Comparison of ENCODE assay signal across 8 cellular contexts in the genomic region with DNA sequence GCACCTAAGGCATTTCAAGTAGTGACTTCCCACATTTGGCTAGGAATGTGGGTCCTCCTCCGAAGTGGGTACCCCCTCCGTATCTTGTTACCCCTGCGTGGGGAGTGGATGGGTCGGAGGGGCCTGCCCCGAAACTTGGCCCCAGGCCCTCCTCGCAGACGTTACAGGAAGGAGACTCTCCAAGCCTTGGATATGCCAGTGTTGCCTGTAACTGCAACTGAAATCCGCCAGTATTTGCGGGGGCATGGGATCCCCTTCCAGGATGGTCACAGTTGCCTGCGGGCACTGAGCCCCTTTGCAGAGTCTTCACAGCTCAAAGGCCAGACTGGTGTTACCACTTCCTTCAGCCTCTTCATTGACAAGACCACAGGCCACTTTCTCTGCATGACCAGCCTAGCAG. TPM values are rescaled to one million over a fixed set of nuclear protein-coding genes. Genes with fewer than 3 reads are reported as not detected.
DNase-seq lines count a peak whose midpoint lies in the region; FAIRE-seq and TF ChIP-seq lines count a peak whose summit lies in the region.

No MANE protein-coding gene starts in this region.

- H3K27ac ChIP-seq in kidney (ENCODE audit: low read depth in 2 of 2, low read length in 2 of 2) (no peak overlapping the region), stomach smooth muscle (ENCODE audit: low read length) (no peak overlapping the region)

- H3K4me3 Mint-ChIP-seq in activated CD4-positive, alpha-beta T cell treated with anti-CD3 and anti-CD28 coated beads, Interleukin-2, amount 10 ng/mL, durations not matched to agents 24 days and 14 days, result peak overlapping the region; percentile 95
- peak overlapping the region; percentile 96 for H3K4me3 Mint-ChIP-seq in activated T-helper 2 cell treated with anti-CD3 and anti-CD28 coated beads, Interferon-gamma antibody, Interleukin-2, Interleukin-4, amounts not matched to agents 10 μg/mL and 5 μg/mL and 100 μg/mL, durations not matched to agents 14 hours and 24 hours and 36 hours (ENCODE audit: low read depth)

- H3K27ac Mint-ChIP-seq in activated CD4-positive, alpha-beta T cell treated with anti-CD3 and anti-CD28 coated beads, Interleukin-2, amount 10 ng/mL, durations not matched to agents 24 days and 14 days, result peak overlapping the region; percentile 85
- no peak overlapping the region for H3K27ac Mint-ChIP-seq in activated T-helper 2 cell treated with anti-CD3 and anti-CD28 coated beads, Interferon-gamma antibody, Interleukin-2, Interleukin-4, amounts not matched to agents 10 μg/mL and 5 μg/mL and 100 μg/mL, durations not matched to agents 14 hours and 24 hours and 36 hours

- no peaks in the 10 kb centered on the region for H3K27me3 Mint-ChIP-seq in activated CD4-positive, alpha-beta T cell treated with anti-CD3 and anti-CD28 coated beads, Interleukin-2, amount 10 ng/mL, durations not matched to agents 24 days and 14 days
- no peaks in the 10 kb centered on the region for H3K27me3 Mint-ChIP-seq in activated T-helper 2 cell treated with anti-CD3 and anti-CD28 coated beads, Interferon-gamma antibody, Interleukin-2, Interleukin-4, amounts not matched to agents 10 μg/mL and 5 μg/mL and 100 μg/mL, durations not matched to agents 14 hours and 24 hours and 36 hours (ENCODE audit: low read depth)

- H3K4me3 ChIP-seq in kidney (ENCODE audit: low read length in 2 of 2), result peak overlapping the region; percentile 94 to 95
- peak overlapping the region; percentile 90 to 96 for H3K4me3 ChIP-seq in stomach smooth muscle (ENCODE audit: low read length in 2 of 2)

- H3K4me1 Mint-ChIP-seq in activated CD4-positive, alpha-beta T cell treated with anti-CD3 and anti-CD28 coated beads, Interleukin-2, amount 10 ng/mL, durations not matched to agents 24 days and 14 days, result peaks cover 27% of the 10 kb centered on the region
- H3K4me1 Mint-ChIP-seq in activated T-helper 2 cell treated with anti-CD3 and anti-CD28 coated beads, Interferon-gamma antibody, Interleukin-2, Interleukin-4, amounts not matched to agents 10 μg/mL and 5 μg/mL and 100 μg/mL, durations not matched to agents 14 hours and 24 hours and 36 hours (ENCODE audit: low read depth), result peaks cover 15% of the 10 kb centered on the region

- no peak for FAIRE-seq in kidney (lab: Jason Lieb, UNC)

- no peak for DNase-seq in activated CD4-positive, alpha-beta T cell treated with anti-CD3 and anti-CD28 coated beads, Interleukin-2, amount 10 ng/mL, durations not matched to agents 24 days and 14 days
- DNase-seq in activated CD4-positive, alpha-beta T cell treated with anti-CD3 and anti-CD28 coated beads, Interleukin-2, amount 50 U/mL, for 1 hour, result no peak
- DNase-seq in activated T-helper 2 cell treated with anti-CD3 and anti-CD28 coated beads, Interferon-gamma antibody, Interleukin-2, Interleukin-4, amounts not matched to agents 10 μg/mL and 5 μg/mL and 100 μg/mL, durations not matched to agents 14 hours and 24 hours and 36 hours (ENCODE audit: low spot score), result no peak
- DNase-seq in kidney, result peak; percentile 52
- DNase-seq in globus pallidus (ENCODE audit: low spot score), result no peak
- DNase-seq in NCI-H2171 treated with DMSO at 0.1 percent for 48 hours (lab: John Stamatoyannopoulos, UW), result no peak
- no peak for DNase-seq in GDM1 (lab: John Stamatoyannopoulos, UW)

- H3K9ac ChIP-seq in kidney (ENCODE audit: low read length in 2 of 2) (peak overlapping the region in 1 of 2 donors; percentile 80), stomach smooth muscle (ENCODE audit: low read length in 2 of 2) (peak overlapping the region; percentile 36 to 83)

- H3K36me3 ChIP-seq in kidney (ENCODE audit: control insufficient read depth in 1 of 2, insufficient read depth in 2 of 2, low read length in 2 of 2) (peaks cover 8 to 18% of the 10 kb centered on the region in 2 donors), stomach smooth muscle (ENCODE audit: control insufficient read depth in 2 of 2, insufficient read depth in 2 of 2, low read length in 2 of 2) (peaks cover 14 to 26% of the 10 kb centered on the region in 2 donors)

- H3K27me3 ChIP-seq in stomach smooth muscle (ENCODE audit: control insufficient read depth in 1 of 2, insufficient read depth in 2 of 2, low read length in 2 of 2), result no peaks in the 10 kb centered on the region

- no peaks in the 10 kb centered on the region for H3K9me3 ChIP-seq in kidney (ENCODE audit: control insufficient read depth in 1 of 2, low read length in 2 of 2)
- H3K9me3 ChIP-seq in stomach smooth muscle (ENCODE audit: control insufficient read depth in 2 of 2, low read length in 2 of 2), result no peaks in the 10 kb centered on the region

- intact Hi-C loops in activated CD4-positive, alpha-beta T cell treated with anti-CD3 and anti-CD28 coated beads, Interleukin-2, amount 10 ng/mL, durations not matched to agents 24 days and 14 days (cut with micrococcal nuclease), result no loop called here
- intact Hi-C loops in activated T-helper 2 cell treated with anti-CD3 and anti-CD28 coated beads, Interferon-gamma antibody, Interleukin-2, Interleukin-4, amounts not matched to agents 10 μg/mL and 5 μg/mL and 100 μg/mL, durations not matched to agents 14 hours and 24 hours and 36 hours (cut with micrococcal nuclease), result no loop called here
- intact Hi-C loops in kidney (cut with DNase I), result no loop called here

- H3K9me3 Mint-ChIP-seq in activated CD4-positive, alpha-beta T cell treated with anti-CD3 and anti-CD28 coated beads, Interleukin-2, amount 10 ng/mL, durations not matched to agents 24 days and 14 days, result no peaks in the 10 kb centered on the region
- no peaks in the 10 kb centered on the region for H3K9me3 Mint-ChIP-seq in activated T-helper 2 cell treated with anti-CD3 and anti-CD28 coated beads, Interferon-gamma antibody, Interleukin-2, Interleukin-4, amounts not matched to agents 10 μg/mL and 5 μg/mL and 100 μg/mL, durations not matched to agents 14 hours and 24 hours and 36 hours

- H3K4me1 ChIP-seq in kidney (ENCODE audit: control insufficient read depth in 1 of 2, insufficient read depth in 1 of 2, low read depth in 1 of 2, low read length in 2 of 2), result peaks cover 20 to 21% of the 10 kb centered on the region in 2 donors
- H3K4me1 ChIP-seq in stomach smooth muscle (ENCODE audit: control insufficient read depth, insufficient read depth, low read length), result peaks cover 21% of the 10 kb centered on the region

- H3K36me3 Mint-ChIP-seq in activated CD4-positive, alpha-beta T cell treated with anti-CD3 and anti-CD28 coated beads, Interleukin-2, amount 10 ng/mL, durations not matched to agents 24 days and 14 days (ENCODE audit: low read depth), result peaks cover 37% of the 10 kb centered on the region
- peaks cover 44% of the 10 kb centered on the region for H3K36me3 Mint-ChIP-seq in activated T-helper 2 cell treated with anti-CD3 and anti-CD28 coated beads, Interferon-gamma antibody, Interleukin-2, Interleukin-4, amounts not matched to agents 10 μg/mL and 5 μg/mL and 100 μg/mL, durations not matched to agents 14 hours and 24 hours and 36 hours (ENCODE audit: low read depth)

- no peak for TF ChIP-seq CTCF in kidney (IDR thresholded peaks at IDR 0.05; ENCODE audit: borderline replicate concordance, extremely low read depth, insufficient read depth)

RNA-seq across cellular contexts. Expression of gene TWNK, which starts 0.8 kb away (rescaled TPM):
- 41.1 and 42.1 TPM in 2 replicates for total RNA-seq in activated CD4-positive, alpha-beta T cell treated with anti-CD3 and anti-CD28 coated beads, Interleukin-2, amount 10 ng/mL, durations not matched to agents 24 days and 14 days
- total RNA-seq in activated T-helper 2 cell treated with anti-CD3 and anti-CD28 coated beads, Interferon-gamma antibody, Interleukin-2, Interleukin-4, amounts not matched to agents 10 μg/mL and 5 μg/mL and 100 μg/mL, durations not matched to agents 14 hours and 24 hours and 36 hours, result 25.9 and 27.2 TPM in 2 replicates
- total RNA-seq in kidney, result 8.9 TPM
- 3.8 TPM for polyA plus RNA-seq in kidney (ENCODE audit: insufficient read depth, low read depth, low replicate concordance)

RNA-seq across cellular contexts. Expression of gene MRPL43, which starts 0.9 kb away (rescaled TPM):
- 53.4 and 59.5 TPM in 2 replicates for total RNA-seq in activated CD4-positive, alpha-beta T cell treated with anti-CD3 and anti-CD28 coated beads, Interleukin-2, amount 10 ng/mL, durations not matched to agents 24 days and 14 days
- 62.7 TPM in 2 replicates for total RNA-seq in activated T-helper 2 cell treated with anti-CD3 and anti-CD28 coated beads, Interferon-gamma antibody, Interleukin-2, Interleukin-4, amounts not matched to agents 10 μg/mL and 5 μg/mL and 100 μg/mL, durations not matched to agents 14 hours and 24 hours and 36 hours
- 81.5 TPM for total RNA-seq in kidney
- 157 TPM for polyA plus RNA-seq in kidney (ENCODE audit: insufficient read depth, low read depth, low replicate concordance)

RNA-seq across cellular contexts. Expression of gene LZTS2, which starts 11.4 kb away (rescaled TPM):
- 21.8 and 22.7 TPM in 2 replicates for total RNA-seq in activated CD4-positive, alpha-beta T cell treated with anti-CD3 and anti-CD28 coated beads, Interleukin-2, amount 10 ng/mL, durations not matched to agents 24 days and 14 days
- 19.2 and 22.2 TPM in 2 replicates for total RNA-seq in activated T-helper 2 cell treated with anti-CD3 and anti-CD28 coated beads, Interferon-gamma antibody, Interleukin-2, Interleukin-4, amounts not matched to agents 10 μg/mL and 5 μg/mL and 100 μg/mL, durations not matched to agents 14 hours and 24 hours and 36 hours
- total RNA-seq in kidney, result 54.7 TPM
- 47.3 TPM for polyA plus RNA-seq in kidney (ENCODE audit: insufficient read depth, low read depth, low replicate concordance)

RNA-seq across cellular contexts. Expression of gene SEMA4G, which starts 18.9 kb away (rescaled TPM):
- 1.4 and 1.8 TPM in 2 replicates for total RNA-seq in activated CD4-positive, alpha-beta T cell treated with anti-CD3 and anti-CD28 coated beads, Interleukin-2, amount 10 ng/mL, durations not matched to agents 24 days and 14 days
- total RNA-seq in activated T-helper 2 cell treated with anti-CD3 and anti-CD28 coated beads, Interferon-gamma antibody, Interleukin-2, Interleukin-4, amounts not matched to agents 10 μg/mL and 5 μg/mL and 100 μg/mL, durations not matched to agents 14 hours and 24 hours and 36 hours, result 1.3 and 1.6 TPM in 2 replicates
- 6.1 TPM for total RNA-seq in kidney
- 23.5 TPM for polyA plus RNA-seq in kidney (ENCODE audit: insufficient read depth, low read depth, low replicate concordance)

RNA-seq across cellular contexts. Expression of gene PDZD7, which starts 42.8 kb away (rescaled TPM):
- 0.38 and 0.93 TPM in 2 replicates for total RNA-seq in activated CD4-positive, alpha-beta T cell treated with anti-CD3 and anti-CD28 coated beads, Interleukin-2, amount 10 ng/mL, durations not matched to agents 24 days and 14 days
- total RNA-seq in activated T-helper 2 cell treated with anti-CD3 and anti-CD28 coated beads, Interferon-gamma antibody, Interleukin-2, Interleukin-4, amounts not matched to agents 10 μg/mL and 5 μg/mL and 100 μg/mL, durations not matched to agents 14 hours and 24 hours and 36 hours, result 0.53 and 0.64 TPM in 2 replicates
- total RNA-seq in kidney, result 1.6 TPM
- polyA plus RNA-seq in kidney (ENCODE audit: insufficient read depth, low read depth, low replicate concordance), result 1.9 TPM
